ENCODE assay signal across 16 cellular contexts in the genomic region with DNA sequence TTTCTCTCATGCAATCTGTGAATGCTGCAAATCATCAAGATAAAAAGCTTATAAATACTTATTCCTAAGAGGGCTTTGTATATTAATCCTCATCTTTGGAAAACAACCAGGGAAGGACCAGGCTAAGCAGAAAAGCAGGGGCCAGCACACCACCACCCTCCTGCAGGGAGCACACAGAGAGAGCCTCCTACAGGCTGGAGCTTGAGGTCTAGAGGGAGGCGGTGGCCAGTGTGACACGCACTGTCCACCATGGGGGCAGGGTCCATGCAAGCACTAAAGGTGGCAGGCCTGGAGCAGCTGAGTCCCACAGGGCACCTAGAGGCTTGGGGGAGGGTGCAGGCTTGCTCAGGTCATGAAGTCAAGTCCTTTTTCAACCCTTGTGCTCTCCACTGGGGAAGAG.
DNase-seq lines count a peak whose midpoint lies in the region; ATAC-seq and TF ChIP-seq lines count a peak whose summit lies in the region.
"Had no signal": no experiment of that assay in that cellular context is flagged by ENCODE, and none has a peak within 500 bp of the region (broad histone marks: within the 10 kb centered on the region; RNA-seq: fewer than 3 reads in every experiment).

No MANE protein-coding gene starts in this region.

- TF ChIP-seq CTCF in WERI-Rb-1 (IDR thresholded peaks at IDR 0.05; ENCODE audit: low read depth, low read length): peak; percentile 14; the same call in 1 of the 2 replicates
- TF ChIP-seq CTCF in chondrocyte (IDR thresholded peaks at IDR 0.05): no peak

- H3K23ac ChIP-seq in neuronal stem cell (ENCODE audit: low read depth, low read length, poor library complexity): no peak overlapping the region

- H3K4me2 ChIP-seq in neuronal stem cell (ENCODE audit: insufficient read depth, low read length, poor library complexity, severe bottlenecking): no peak overlapping the region
- H3K4me2 ChIP-seq: BLaER1 treated with 17β-estradiol and CSF1 and Interleukin-3, amounts not matched to agents 10 nM and 100 nM; KMS-11 had no signal

- no peak overlapping the region for H3K9ac ChIP-seq in neuronal stem cell (ENCODE audit: low read depth, low read length, poor library complexity)
- H3K9ac ChIP-seq: BLaER1 treated with 17β-estradiol and CSF1 and Interleukin-3, amounts not matched to agents 10 nM and 100 nM; KMS-11 had no signal

- no peak overlapping the region for H2BK5ac ChIP-seq in neuronal stem cell (ENCODE audit: low read length)

- no peak overlapping the region for H4K91ac ChIP-seq in neuronal stem cell (ENCODE audit: low read depth, low read length, poor library complexity)

- H2BK15ac ChIP-seq in neuronal stem cell (ENCODE audit: low read length): no peak overlapping the region

- H3K27me3 ChIP-seq in WERI-Rb-1 (ENCODE audit: insufficient read depth, low read depth, severe bottlenecking): no peaks in the 10 kb centered on the region
- H3K27me3 ChIP-seq in neuronal stem cell (ENCODE audit: control insufficient read depth in 3 of 3, insufficient read depth in 3 of 3, low read depth in 1 of 3, low read length in 3 of 3): no peaks in the 10 kb centered on the region
- H3K27me3 ChIP-seq: BLaER1 treated with 17β-estradiol and CSF1 and Interleukin-3, amounts not matched to agents 10 nM and 100 nM had no signal

- H3K4me1 ChIP-seq in neuronal stem cell (ENCODE audit: control insufficient read depth in 2 of 2, insufficient read depth in 1 of 2, low read depth in 1 of 2, low read length in 2 of 2): no peaks in the 10 kb centered on the region
- H3K4me1 ChIP-seq: BLaER1 treated with 17β-estradiol and CSF1 and Interleukin-3, amounts not matched to agents 10 nM and 100 nM; HAP-1 had no signal

- H3K27me3 Mint-ChIP-seq in stimulated activated naive CD8-positive, alpha-beta T cell treated with anti-CD3 and anti-CD28 coated beads, Interleukin-15, amount 100 ng/mL, for 72 hours: no peaks in the 10 kb centered on the region
- peaks cover 1% of the 10 kb centered on the region for H3K27me3 Mint-ChIP-seq in chondrocyte (ENCODE audit: low read depth)
- H3K27me3 Mint-ChIP-seq: B cell had no signal

- H3K18ac ChIP-seq in neuronal stem cell (ENCODE audit: low read length): peak overlapping the region; percentile 85

- no peaks in the 10 kb centered on the region for H3K4me1 Mint-ChIP-seq in stimulated activated naive CD8-positive, alpha-beta T cell treated with anti-CD3 and anti-CD28 coated beads, Interleukin-15, amount 100 ng/mL, for 72 hours
- H3K4me1 Mint-ChIP-seq in chondrocyte (ENCODE audit: low read depth): no peaks in the 10 kb centered on the region
- H3K4me1 Mint-ChIP-seq: B cell had no signal

- no peak overlapping the region for H2AK5ac ChIP-seq in neuronal stem cell (ENCODE audit: low read depth, low read length)

- peak overlapping the region; percentile 15 for H2AFZ ChIP-seq in neuronal stem cell (ENCODE audit: low read length)

- H3K9me3 Mint-ChIP-seq in stimulated activated naive CD8-positive, alpha-beta T cell treated with anti-CD3 and anti-CD28 coated beads, Interleukin-15, amount 100 ng/mL, for 72 hours: no peaks in the 10 kb centered on the region
- peaks cover 14% of the 10 kb centered on the region for H3K9me3 Mint-ChIP-seq in chondrocyte (ENCODE audit: low read depth)
- H3K9me3 Mint-ChIP-seq: CD8-positive, alpha-beta T cell had no signal

- H4K8ac ChIP-seq in neuronal stem cell (ENCODE audit: low read depth, low read length): peak overlapping the region; percentile 82

- peak; percentile 53 for ATAC-seq in stimulated activated naive CD8-positive, alpha-beta T cell treated with anti-CD3 and anti-CD28 coated beads, Interleukin-15, amount 100 ng/mL, for 72 hours
- no peak for ATAC-seq in stimulated activated naive CD8-positive, alpha-beta T cell treated with anti-CD3 and anti-CD28 coated beads, Interleukin-15, Interleukin-2, amounts not matched to agents 100 U/mL and 50 U/mL, for 24 hours
- ATAC-seq in HG03097 (IDR thresholded peaks at IDR 0.05; ENCODE audit: low FRiP score, unreplicated experiment): no peak
- ATAC-seq: CD8-positive, alpha-beta T cell had no signal

- no peak overlapping the region for H3K4ac ChIP-seq in neuronal stem cell (ENCODE audit: low read length)

- WGBS in neuronal stem cell (ENCODE audit: extremely low coverage in 2 of 2, insufficient read length in 2 of 2, insufficient replicate concordance in 1 of 2), 2 donors: no CpG with 5 or more reads among the region's 2 CpGs

- H3K79me1 ChIP-seq in neuronal stem cell (ENCODE audit: low read depth, low read length): no peaks in the 10 kb centered on the region

- no peaks in the 10 kb centered on the region for H3K9me3 ChIP-seq in WERI-Rb-1 (ENCODE audit: severe bottlenecking)
- H3K9me3 ChIP-seq in neuronal stem cell (replicated peaks in 1 of 2; ENCODE audit: control insufficient read depth in 2 of 2, insufficient read depth in 1 of 2, low read depth in 1 of 2, low read length in 2 of 2): no peaks in the 10 kb centered on the region
- H3K9me3 ChIP-seq: BLaER1 treated with 17β-estradiol and CSF1 and Interleukin-3, amounts not matched to agents 10 nM and 100 nM; HAP-1 had no signal

- H3K36me3 Mint-ChIP-seq in chondrocyte (ENCODE audit: low read depth): no peaks in the 10 kb centered on the region
- H3K36me3 Mint-ChIP-seq: CD8-positive, alpha-beta T cell had no signal

- no peak for DNase-seq in stimulated activated naive CD8-positive, alpha-beta T cell treated with anti-CD3 and anti-CD28 coated beads, Interleukin-15, amount 100 ng/mL, for 72 hours
- DNase-seq in stimulated activated naive CD8-positive, alpha-beta T cell treated with anti-CD3 and anti-CD28 coated beads, Interleukin-15, Interleukin-2, amounts not matched to agents 100 U/mL and 50 U/mL, for 24 hours: no peak
- DNase-seq in WERI-Rb-1 (no peak), neuronal stem cell (ENCODE audit: low spot score) (no peak), chondrocyte (ENCODE audit: low spot score) (no peak)
- DNase-seq in stimulated activated CD4-positive, alpha-beta T cell treated with anti-CD3 and anti-CD28 coated beads, Interleukin-15, amount 100 ng/mL, for 24 hours: no peak
- DNase-seq: CD8-positive, alpha-beta T cell; DMS153; DMS79; GDM1; GOT3 had no signal

- H3K27ac ChIP-seq in WERI-Rb-1 (no peak overlapping the region), neuronal stem cell (replicated peaks; ENCODE audit: low read length) (no peak overlapping the region)
- H3K27ac ChIP-seq: BLaER1 treated with 17β-estradiol and CSF1 and Interleukin-3, amounts not matched to agents 10 nM and 100 nM; KMS-11 had no signal

- H2BK120ac ChIP-seq in neuronal stem cell (ENCODE audit: low read depth, low read length): no peak overlapping the region

- no peak overlapping the region for H3K4me3 Mint-ChIP-seq in stimulated activated naive CD8-positive, alpha-beta T cell treated with anti-CD3 and anti-CD28 coated beads, Interleukin-15, amount 100 ng/mL, for 72 hours
- H3K4me3 Mint-ChIP-seq in chondrocyte (ENCODE audit: unreplicated experiment): no peak overlapping the region
- H3K4me3 Mint-ChIP-seq: B cell; CD8-positive, alpha-beta T cell had no signal

- no peak overlapping the region for H3K14ac ChIP-seq in neuronal stem cell (ENCODE audit: low read length)

- no peak overlapping the region for H3K27ac Mint-ChIP-seq in stimulated activated naive CD8-positive, alpha-beta T cell treated with anti-CD3 and anti-CD28 coated beads, Interleukin-15, amount 100 ng/mL, for 72 hours
- no peak overlapping the region for H3K27ac Mint-ChIP-seq in chondrocyte (ENCODE audit: unreplicated experiment)
- H3K27ac Mint-ChIP-seq: B cell; CD8-positive, alpha-beta T cell had no signal

- H3K36me3 ChIP-seq in WERI-Rb-1 (no peaks in the 10 kb centered on the region), neuronal stem cell (replicated peaks in 1 of 2; ENCODE audit: control insufficient read depth in 2 of 2, insufficient read depth in 2 of 2, low read length in 2 of 2) (no peaks in the 10 kb centered on the region)
- H3K36me3 ChIP-seq: BLaER1 treated with 17β-estradiol and CSF1 and Interleukin-3, amounts not matched to agents 10 nM and 100 nM; HAP-1 had no signal

- H3K4me3 ChIP-seq in WERI-Rb-1 (ENCODE audit: low read depth, low read length) (no peak overlapping the region), neuronal stem cell (ENCODE audit: low read length in 2 of 2) (no peak overlapping the region)
- H3K4me3 ChIP-seq: BLaER1 treated with 17β-estradiol and CSF1 and Interleukin-3, amounts not matched to agents 10 nM and 100 nM; HAP-1 had no signal

- no peak overlapping the region for H2BK12ac ChIP-seq in neuronal stem cell (ENCODE audit: low read length)
